In the genomic region with DNA sequence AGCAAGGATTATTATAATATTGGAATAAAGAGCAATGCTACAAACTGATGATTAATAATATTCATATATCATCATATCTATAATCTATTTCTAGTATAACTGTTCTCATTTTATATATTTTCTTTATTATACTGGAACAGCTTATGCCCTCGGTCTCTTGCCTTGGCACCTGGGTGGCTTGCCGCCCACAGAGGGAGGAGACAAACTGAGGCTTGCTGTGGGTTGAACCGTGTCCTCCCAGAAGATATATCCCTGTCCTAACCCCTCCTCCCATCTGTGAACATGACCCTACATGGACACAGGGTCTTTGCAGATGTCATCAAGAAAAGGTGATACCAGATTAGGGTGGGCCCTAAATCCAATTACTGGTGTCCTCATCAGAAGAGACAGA, we compare ENCODE assay signal across 14 cellular contexts. TPM values are rescaled to one million over a fixed set of nuclear protein-coding genes. Genes with fewer than 3 reads are reported as not detected.
DNase-seq lines count a peak whose midpoint lies in the region; ATAC-seq, FAIRE-seq and TF ChIP-seq lines count a peak whose summit lies in the region.
"Had no signal": no experiment of that assay in that cellular context is flagged by ENCODE, and none has a peak within 500 bp of the region (broad histone marks: within the 10 kb centered on the region; RNA-seq: fewer than 3 reads in every experiment).

No MANE protein-coding gene starts in this region.

- H3K4me1 Mint-ChIP-seq in activated T-cell treated with anti-CD3 and anti-CD28 coated beads, Interleukin-2, amount 50 U/mL, for 72 hours (ENCODE audit: low read depth): peaks cover 66% of the 10 kb centered on the region
- H3K4me1 Mint-ChIP-seq in stimulated activated memory B cell treated with anti-CD40 and anti-IgM and Interleukin-4, amounts not matched to agents 10 μg/mL and 1 μg/mL and 100 μg/mL, for 72 hours: peaks cover 69% of the 10 kb centered on the region

- peak overlapping the region; percentile 40; the same call in 1 of the 2 replicates for H3K9ac ChIP-seq in OCI-LY1 (ENCODE audit: low read length)
- H3K9ac ChIP-seq in GM12878 (ENCODE audit: control insufficient read depth, insufficient read depth, low read length): peak overlapping the region; percentile 66
- H3K9ac ChIP-seq in kidney (ENCODE audit: low read length in 2 of 2): no peak overlapping the region
- H3K9ac ChIP-seq: parathyroid adenoma had no signal

- TF ChIP-seq CTCF in OCI-LY1 (IDR thresholded peaks at IDR 0.05; ENCODE audit: low read length) (no peak; the same call in 1 of the 2 replicates), GM12878 (IDR thresholded peaks at IDR 0.05 in 2 of 3, conservative IDR thresholded peaks at IDR 0.05 in 1 of 3; ENCODE audit: control insufficient read depth in 2 of 3, extremely low read depth in 1 of 3, insufficient read depth in 1 of 3, low read depth in 3 of 3, low read length in 3 of 3) (peak in 1 of 3 experiments; percentile 6; a peak in 1 of 6 replicates), kidney (IDR thresholded peaks at IDR 0.05; ENCODE audit: borderline replicate concordance, extremely low read depth, insufficient read depth) (no peak)

- TF ChIP-seq POLR2A in GM12878 (IDR thresholded peaks at IDR 0.05; ENCODE audit: low read depth, low read length): no peak

- peak overlapping the region; percentile 79 to 93 for H3K4me3 Mint-ChIP-seq in activated T-cell treated with anti-CD3 and anti-CD28 coated beads, Interleukin-2, amount 50 U/mL, for 72 hours
- peak overlapping the region; percentile 85 for H3K4me3 Mint-ChIP-seq in stimulated activated memory B cell treated with anti-CD40 and anti-IgM and Interleukin-4, amounts not matched to agents 10 μg/mL and 1 μg/mL and 100 μg/mL, for 72 hours
- H3K4me3 Mint-ChIP-seq: mesothelial cell of epicardium had no signal

- no peaks in the 10 kb centered on the region for H3K27me3 ChIP-seq in OCI-LY1 (ENCODE audit: insufficient read depth, low read length)
- no peaks in the 10 kb centered on the region for H3K27me3 ChIP-seq in GM12878 (replicated peaks in 1 of 2; ENCODE audit: control insufficient read depth in 2 of 2, insufficient read depth in 2 of 2, low read length in 1 of 2)
- H3K27me3 ChIP-seq: gastrocnemius medialis had no signal

- no peaks in the 10 kb centered on the region for H3K9me3 Mint-ChIP-seq in activated T-cell treated with anti-CD3 and anti-CD28 coated beads, Interleukin-2, amount 50 U/mL, for 72 hours
- no peaks in the 10 kb centered on the region for H3K9me3 Mint-ChIP-seq in stimulated activated memory B cell treated with anti-CD40 and anti-IgM and Interleukin-4, amounts not matched to agents 10 μg/mL and 1 μg/mL and 100 μg/mL, for 72 hours
- H3K9me3 Mint-ChIP-seq: mesothelial cell of epicardium had no signal

- peak overlapping the region; percentile 87 for H3K27ac Mint-ChIP-seq in activated T-cell treated with anti-CD3 and anti-CD28 coated beads, Interleukin-2, amount 50 U/mL, for 72 hours
- H3K27ac Mint-ChIP-seq in stimulated activated memory B cell treated with anti-CD40 and anti-IgM and Interleukin-4, amounts not matched to agents 10 μg/mL and 1 μg/mL and 100 μg/mL, for 72 hours: peak overlapping the region; percentile 97
- H3K27ac Mint-ChIP-seq: mesothelial cell of epicardium had no signal

- peaks cover 2 to 3% of the 10 kb centered on the region in 2 donors for H3K36me3 Mint-ChIP-seq in activated T-cell treated with anti-CD3 and anti-CD28 coated beads, Interleukin-2, amount 50 U/mL, for 72 hours (ENCODE audit: insufficient read depth in 2 of 2)
- peaks cover 12% of the 10 kb centered on the region for H3K36me3 Mint-ChIP-seq in stimulated activated memory B cell treated with anti-CD40 and anti-IgM and Interleukin-4, amounts not matched to agents 10 μg/mL and 1 μg/mL and 100 μg/mL, for 72 hours

- no peak for TF ChIP-seq RAD21 in GM12878 (IDR thresholded peaks at IDR 0.05; ENCODE audit: insufficient read depth, low read depth, low read length)

- TF ChIP-seq EP300 in GM12878 (IDR thresholded peaks at IDR 0.05; ENCODE audit: borderline replicate concordance in 1 of 2, control insufficient read depth in 1 of 2, low read depth in 2 of 2, low read length in 2 of 2): no peak

- H2AFZ ChIP-seq in OCI-LY1 (ENCODE audit: low read length) (no peak overlapping the region), GM12878 (ENCODE audit: control insufficient read depth, low read depth, low read length) (no peak overlapping the region)

- H3F3A ChIP-seq in OCI-LY1 (ENCODE audit: insufficient read depth, low read length): peaks cover 15% of the 10 kb centered on the region

- in situ Hi-C loops in GM12878 (cut with MboI): no loop called here

- 20% methylated on average over 3 of the region's 3 CpGs for WGBS in GM12878 (ENCODE audit: insufficient coverage, insufficient replicate concordance, low lambda C conversion rate, missing lambda C conversion rate)

- ATAC-seq in activated T-cell treated with anti-CD3 and anti-CD28 coated beads, Interleukin-2, amount 50 U/mL, for 72 hours (replicated peaks in 1 of 2): no peak
- ATAC-seq in GM12878 (no peak), HG03139 (IDR thresholded peaks at IDR 0.05; ENCODE audit: unreplicated experiment) (no peak)
- ATAC-seq in stimulated activated memory B cell treated with anti-CD40 and anti-IgM and Interleukin-4, amounts not matched to agents 10 μg/mL and 1 μg/mL and 100 μg/mL, for 72 hours: no peak
- ATAC-seq: gastrocnemius medialis had no signal

- no peaks in the 10 kb centered on the region for H3K27me3 Mint-ChIP-seq in activated T-cell treated with anti-CD3 and anti-CD28 coated beads, Interleukin-2, amount 50 U/mL, for 72 hours (ENCODE audit: low read depth)
- no peaks in the 10 kb centered on the region for H3K27me3 Mint-ChIP-seq in stimulated activated memory B cell treated with anti-CD40 and anti-IgM and Interleukin-4, amounts not matched to agents 10 μg/mL and 1 μg/mL and 100 μg/mL, for 72 hours

- H3K4me3 ChIP-seq in OCI-LY1 (ENCODE audit: low read depth, low read length, poor library complexity, severe bottlenecking) (no peak overlapping the region), GM12878 (peak overlapping the region; percentile 94), kidney (ENCODE audit: low read length in 2 of 2) (no peak overlapping the region)

- peaks cover 60% of the 10 kb centered on the region for H3K4me1 ChIP-seq in OCI-LY1 (ENCODE audit: insufficient read depth, low read length, severe bottlenecking)
- H3K4me1 ChIP-seq in GM12878 (ENCODE audit: control insufficient read depth, insufficient read depth, low read length): peaks cover 42% of the 10 kb centered on the region
- peaks cover 0 to 3% of the 10 kb centered on the region in 2 donors for H3K4me1 ChIP-seq in kidney (ENCODE audit: control insufficient read depth in 1 of 2, insufficient read depth in 1 of 2, low read depth in 1 of 2, low read length in 2 of 2)
- H3K4me1 ChIP-seq: parathyroid adenoma had no signal

- SMC1A ChIA-PET in GM12878 (lab: Charles Lee; ENCODE audit: uncharacterized antibody, unreplicated experiment): interaction anchor here (0.6 to 6.3 kb wide), 12 partner anchors 15 to 190 kb away, joined by 3 to 85 read pairs (median 6); a partner anchor contains a TSS

- POLR2A ChIA-PET in GM12878 (lab: Charles Lee): interaction anchor here (0.5 kb wide), 1 partner anchor 187 kb away, joined by 7 read pairs; no protein-coding TSS in a partner anchor

- RAD21 ChIA-PET in GM12878 (lab: Charles Lee; ENCODE audit: unreplicated experiment): interaction anchor here (1.1 to 8.0 kb wide), 10 partner anchors 37 to 189 kb away, joined by 3 to 79 read pairs (median 7); no protein-coding TSS in a partner anchor

- no peak for FAIRE-seq in GM12878 (lab: Jason Lieb, UNC)
- FAIRE-seq in kidney (lab: Jason Lieb, UNC): no peak
- FAIRE-seq: endometrium, TTC549 had no signal

- H4K20me1 ChIP-seq in OCI-LY1 (ENCODE audit: insufficient read depth, low read length): no peaks in the 10 kb centered on the region
- no peaks in the 10 kb centered on the region for H4K20me1 ChIP-seq in GM12878 (ENCODE audit: control insufficient read depth, insufficient read depth)

- no peaks in the 10 kb centered on the region for H3K9me2 ChIP-seq in OCI-LY1 (ENCODE audit: low read depth, low read length)

- DNase-seq in activated T-cell treated with anti-CD3 and anti-CD28 coated beads, Interleukin-2, amount 50 U/mL, for 72 hours: no peak
- no peak for DNase-seq in activated T-cell treated with anti-CD3 and anti-CD28 coated beads, Interleukin-2, amount 50 U/mL, for 48 hours
- DNase-seq in GM12878 (ENCODE audit: low read depth, low spot score): no peak
- no peak for DNase-seq in NCI-H2227 treated with DMSO at 0.1 percent for 48 hours (lab: John Stamatoyannopoulos, UW)
- no peak for DNase-seq in kidney
- DNase-seq: NCI-H1417 treated with DMSO at 0.1 percent for 48 hours had no signal

- intact Hi-C loops in GM12878 (cut with micrococcal nuclease; ENCODE audit: unreplicated experiment) (loop anchor here (1.0 to 10.0 kb wide), 8 partner anchors 37 to 201 kb away; a partner anchor contains a TSS), kidney (cut with DNase I) (no loop called here)

- H3K4me2 ChIP-seq in OCI-LY1 (ENCODE audit: low read length) (peak overlapping the region; percentile 84), GM12878 (ENCODE audit: control insufficient read depth, insufficient read depth) (peak overlapping the region; percentile 99)

- no TSS peak for BruUV-seq in GM12878 (replicated peaks; lab: Mats Ljungman, UMichigan)

- H3K27ac ChIP-seq in OCI-LY1 (ENCODE audit: low read depth, low read length, poor library complexity, severe bottlenecking): peak overlapping the region; percentile 93
- H3K27ac ChIP-seq in GM12878 (ENCODE audit: control insufficient read depth, insufficient read depth): peak overlapping the region; percentile 96
- no peak overlapping the region for H3K27ac ChIP-seq in kidney (ENCODE audit: low read depth in 2 of 2, low read length in 2 of 2)

- H3K36me3 ChIP-seq in OCI-LY1 (ENCODE audit: insufficient read depth, low read length) (peaks cover 27% of the 10 kb centered on the region), GM12878 (ENCODE audit: control insufficient read depth in 2 of 2, insufficient read depth in 2 of 2, low read length in 1 of 2) (peaks cover 13 to 16% of the 10 kb centered on the region in 2 experiments), kidney (ENCODE audit: control insufficient read depth in 1 of 2, insufficient read depth in 2 of 2, low read length in 2 of 2) (peaks cover 0 to 6% of the 10 kb centered on the region in 2 donors)
- H3K36me3 ChIP-seq: gastrocnemius medialis had no signal

- H3K9me3 ChIP-seq in OCI-LY1 (ENCODE audit: low read length) (no peaks in the 10 kb centered on the region), GM12878 (replicated peaks; ENCODE audit: control insufficient read depth, insufficient read depth, low read length) (no peaks in the 10 kb centered on the region), kidney (ENCODE audit: control insufficient read depth in 1 of 2, low read length in 2 of 2) (no peaks in the 10 kb centered on the region)
- H3K9me3 ChIP-seq: gastrocnemius medialis had no signal

- H3K79me2 ChIP-seq in OCI-LY1 (ENCODE audit: insufficient read depth, low read length) (no peaks in the 10 kb centered on the region), GM12878 (ENCODE audit: control insufficient read depth, insufficient read depth, low read length) (peaks cover 71% of the 10 kb centered on the region)
- H3K79me2 ChIP-seq: parathyroid adenoma had no signal

- CTCF ChIA-PET in GM12878 (lab: Yijun Ruan, JAX): interaction anchor here (0.6 to 10.8 kb wide), 16 partner anchors 9 to 399 kb away, joined by 3 to 139 read pairs (median 6); a partner anchor contains a TSS

RNA-seq across cellular contexts. Expression of a gene that starts 4.7 kb away (rescaled TPM):
- 10 to 100 TPM; 44.3 to 46.3 TPM for total RNA-seq in activated T-cell treated with anti-CD3 and anti-CD28 coated beads, Interleukin-2, amount 50 U/mL, for 72 hours
- 778 and 864 TPM in 2 replicates for total RNA-seq in GM12878 (2013; cell fraction: nucleolus; rRNA removed)
- total RNA-seq in GM12878 (2014; rRNA removed) (76.4 and 78.7 TPM in 2 replicates), GM12878 (2014; rRNA removed; fragmentation: Illumina TruSeq; extraction: Trizol) (40.3 and 41.7 TPM in 2 replicates), GM12878 (2021) (62.1 and 62.9 TPM in 2 replicates), kidney (69.0 TPM)
- polyA plus RNA-seq in GM12878 (2011; ENCODE audit: low read depth): 161 TPM
- polyA plus RNA-seq in GM12878 (2011; rRNA removed) (219 and 225 TPM in 2 replicates), GM12878 (2014; fragmentation: Illumina TruSeq; extraction: Trizol) (42.6 and 48.4 TPM in 2 replicates), GM12878 (2014; fragmentation: Nextera tagmentation; extraction: Ambion mirVana) (10 to 100 TPM in 1 of 2 experiments, 1 to 10 TPM in 1; 5.5 to 17.8 TPM), GM12878 (2014; rRNA removed) (72.0 and 83.6 TPM in 2 replicates), GM12878 (2016; fragmentation: Nextera tagmentation; extraction: Ambion mirVana) (10 to 100 TPM; 42.7 to 51.9 TPM), kidney (ENCODE audit: insufficient read depth, low read depth, low replicate concordance) (50.7 TPM)
- polyA plus RNA-seq in GM12878 (2011; cell fraction: cytosol; rRNA removed): 185 and 191 TPM in 2 replicates
- polyA plus RNA-seq in GM12878 (2011; cell fraction: nucleus; rRNA removed): 230 and 250 TPM in 2 replicates
- 229 and 240 TPM in 2 replicates for polyA plus RNA-seq in GM12878 (2012)
- polyA minus RNA-seq in GM12878 (2011; rRNA and poly(A)+ RNA removed): 130 and 135 TPM in 2 replicates
- 49.0 and 51.5 TPM in 2 replicates for polyA minus RNA-seq in GM12878 (2011; cell fraction: cytosol; rRNA and poly(A)+ RNA removed)
- 54.8 and 76.5 TPM in 2 replicates for polyA minus RNA-seq in GM12878 (2011; cell fraction: nucleus; rRNA and poly(A)+ RNA removed)

RNA-seq across cellular contexts. Expression of a gene that starts 47.5 kb away (rescaled TPM):
- total RNA-seq in activated T-cell treated with anti-CD3 and anti-CD28 coated beads, Interleukin-2, amount 50 U/mL, for 72 hours: 10 to 100 TPM; 17.9 to 20.7 TPM
- total RNA-seq in GM12878 (2013; cell fraction: nucleolus; rRNA removed): 100 and 101 TPM in 2 replicates
- 16.3 and 23.1 TPM in 2 replicates for total RNA-seq in GM12878 (2014; rRNA removed)
- total RNA-seq in GM12878 (2014; rRNA removed; fragmentation: Illumina TruSeq; extraction: Trizol): 23.4 and 25.4 TPM in 2 replicates
- 16.5 and 19.5 TPM in 2 replicates for total RNA-seq in GM12878 (2021)
- polyA plus RNA-seq in GM12878 (2011; ENCODE audit: low read depth): 7.2 TPM
- 49.9 and 77.7 TPM in 2 replicates for polyA plus RNA-seq in GM12878 (2011; rRNA removed)
- 14.3 and 14.7 TPM in 2 replicates for polyA plus RNA-seq in GM12878 (2011; cell fraction: cytosol; rRNA removed)
- 65.4 and 73.5 TPM in 2 replicates for polyA plus RNA-seq in GM12878 (2011; cell fraction: nucleus; rRNA removed)
- 12.1 and 15.9 TPM in 2 replicates for polyA plus RNA-seq in GM12878 (2012)
- 27.3 and 33.7 TPM in 2 replicates for polyA plus RNA-seq in GM12878 (2014; fragmentation: Illumina TruSeq; extraction: Trizol)
- 10 to 100 TPM in 1 of 2 experiments, 1 to 10 TPM in 1; 7.7 to 11.4 TPM for polyA plus RNA-seq in GM12878 (2014; fragmentation: Nextera tagmentation; extraction: Ambion mirVana)
- 23.8 and 23.9 TPM in 2 replicates for polyA plus RNA-seq in GM12878 (2014; rRNA removed)
- polyA plus RNA-seq in GM12878 (2016; fragmentation: Nextera tagmentation; extraction: Ambion mirVana): 10 to 100 TPM; 41.8 to 44.2 TPM
- polyA minus RNA-seq in GM12878 (2011; rRNA and poly(A)+ RNA removed): 22.0 and 27.0 TPM in 2 replicates
- 10.0 and 11.5 TPM in 2 replicates for polyA minus RNA-seq in GM12878 (2011; cell fraction: cytosol; rRNA and poly(A)+ RNA removed)
- 25.6 and 30.8 TPM in 2 replicates for polyA minus RNA-seq in GM12878 (2011; cell fraction: nucleus; rRNA and poly(A)+ RNA removed)
- 17.9 TPM for total RNA-seq in kidney
- 17.8 TPM for polyA plus RNA-seq in kidney (ENCODE audit: insufficient read depth, low read depth, low replicate concordance)

Comparison
In these comparisons a context has a peak if more than half of its experiments do, and no peak if none do; other contexts are left out.
1. H3K27ac ChIP-seq: peak in OCI-LY1 (single experiment) and GM12878 (single experiment); none in kidney (0 of 2).
2. H3K9ac ChIP-seq: peak in OCI-LY1 (single experiment) and GM12878 (single experiment); none in kidney (0 of 2).